Comparison of ENCODE assay signal across 13 cellular contexts in the genomic region with DNA sequence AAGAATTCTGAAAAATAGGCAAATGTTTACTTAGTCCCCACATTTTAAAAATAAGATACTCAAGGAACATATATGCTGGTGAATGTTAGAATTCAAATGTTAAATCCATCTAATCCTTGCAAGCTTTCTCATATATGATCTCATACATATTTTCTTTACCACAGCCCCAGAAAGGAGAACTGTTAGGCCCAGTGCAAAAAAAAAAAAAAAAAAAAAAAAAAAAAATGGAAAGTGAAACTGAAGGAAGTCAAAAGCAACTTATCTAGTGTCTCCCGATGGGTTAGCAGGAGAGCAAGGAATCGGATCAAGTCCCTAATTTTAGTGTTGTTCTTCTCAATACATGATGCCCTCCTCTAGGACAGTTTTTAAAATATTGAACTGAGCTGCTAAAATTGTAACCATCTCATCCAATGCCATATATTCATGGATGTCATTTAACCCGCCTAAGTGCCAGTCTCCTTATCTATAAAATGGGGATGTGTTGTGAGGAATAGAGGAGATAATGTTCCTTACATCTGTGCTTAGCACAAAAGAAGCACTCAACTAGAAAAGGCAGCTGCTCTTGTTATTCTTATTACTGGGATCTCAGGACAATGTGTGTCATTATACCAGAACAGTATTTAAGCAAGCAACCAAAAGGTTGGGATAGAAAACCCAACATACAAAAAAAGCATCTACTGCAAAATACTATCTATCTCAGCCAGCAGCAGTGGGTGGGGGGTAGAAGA.
DNase-seq lines count a peak whose midpoint lies in the region; ATAC-seq and TF ChIP-seq lines count a peak whose summit lies in the region.
"Had no signal": no experiment of that assay in that cellular context is flagged by ENCODE, and none has a peak within 500 bp of the region (broad histone marks: within the 10 kb centered on the region; RNA-seq: fewer than 3 reads in every experiment).

No MANE protein-coding gene starts in this region.

- H3K4me1 Mint-ChIP-seq in chondrocyte (ENCODE audit: low read depth) (peaks cover 34% of the 10 kb centered on the region), mesothelial cell of epicardium (peaks cover 62% of the 10 kb centered on the region)

- H3K27me3 Mint-ChIP-seq in chondrocyte (ENCODE audit: low read depth) (no peaks in the 10 kb centered on the region), mesothelial cell of epicardium (ENCODE audit: low read depth) (no peaks in the 10 kb centered on the region)
- H3K27me3 Mint-ChIP-seq: CD4-positive, alpha-beta T cell had no signal

- H3K27ac Mint-ChIP-seq in chondrocyte (ENCODE audit: unreplicated experiment) (peak overlapping the region; percentile 67), mesothelial cell of epicardium (peak overlapping the region; percentile 76)
- H3K27ac Mint-ChIP-seq: CD4-positive, alpha-beta T cell; stimulated activated naive CD8-positive, alpha-beta T cell treated with anti-CD3 and anti-CD28 coated beads, Interleukin-15, Interleukin-2, amounts not matched to agents 100 ng/mL and 50 ng/mL, for 24 hours had no signal

- H3K36me3 ChIP-seq in A673 (ENCODE audit: insufficient read depth, low read length, poor library complexity, severe bottlenecking): no peaks in the 10 kb centered on the region

- TF ChIP-seq CTCF in chondrocyte (IDR thresholded peaks at IDR 0.05) (no peak), mesothelial cell of epicardium (IDR thresholded peaks at IDR 0.05; ENCODE audit: unreplicated experiment) (no peak), A673 (conservative IDR thresholded peaks at IDR 0.05; ENCODE audit: low read depth, low read length) (no peak)

- BruUV-seq in A673 (replicated peaks; lab: Mats Ljungman, UMichigan): no TSS peak

- H3K4me3 Mint-ChIP-seq in chondrocyte (ENCODE audit: unreplicated experiment) (no peak overlapping the region), mesothelial cell of epicardium (peak overlapping the region; percentile 23)
- H3K4me3 Mint-ChIP-seq: CD4-positive, alpha-beta T cell; stimulated activated naive CD8-positive, alpha-beta T cell treated with anti-CD3 and anti-CD28 coated beads, Interleukin-15, Interleukin-2, amounts not matched to agents 100 ng/mL and 50 ng/mL, for 24 hours had no signal

- no peaks in the 10 kb centered on the region for H3K9me3 Mint-ChIP-seq in chondrocyte (ENCODE audit: low read depth)
- no peaks in the 10 kb centered on the region for H3K9me3 Mint-ChIP-seq in mesothelial cell of epicardium
- H3K9me3 Mint-ChIP-seq: CD4-positive, alpha-beta T cell; stimulated activated naive CD8-positive, alpha-beta T cell treated with anti-CD3 and anti-CD28 coated beads, Interleukin-15, Interleukin-2, amounts not matched to agents 100 ng/mL and 50 ng/mL, for 24 hours had no signal

- CTCF ChIA-PET in A673 (lab: Charles Lee): no interaction called here

- intact Hi-C loops in A673 (cut with micrococcal nuclease; ENCODE audit: unreplicated experiment): no loop called here

- H3K36me3 Mint-ChIP-seq in chondrocyte (ENCODE audit: low read depth): no peaks in the 10 kb centered on the region
- no peaks in the 10 kb centered on the region for H3K36me3 Mint-ChIP-seq in mesothelial cell of epicardium

- POLR2A ChIA-PET in A673 (lab: Charles Lee; ENCODE audit: low non-redundant PET): no interaction called here

- no peak overlapping the region for H3K27ac ChIP-seq in A673 (ENCODE audit: low read depth, low read length, poor library complexity, severe bottlenecking)
- H3K27ac ChIP-seq: skin epidermis had no signal

- no peak overlapping the region for H3K4me3 ChIP-seq in A673 (ENCODE audit: low read depth, low read length, poor library complexity, severe bottlenecking)
- H3K4me3 ChIP-seq: K562, skin epidermis had no signal

- H3K4me1 ChIP-seq in A673 (ENCODE audit: insufficient read depth, low read length, poor library complexity, severe bottlenecking): peaks cover 13% of the 10 kb centered on the region

- H3K9me3 ChIP-seq in A673 (ENCODE audit: low read depth, low read length, poor library complexity, severe bottlenecking): no peaks in the 10 kb centered on the region

- DNase-seq in Daoy (ENCODE audit: low read depth): peak; percentile 6
- DNase-seq in MV-4-11 (lab: John Stamatoyannopoulos, UW): peak; percentile 62
- no peak for DNase-seq in chondrocyte (ENCODE audit: low spot score)
- DNase-seq in mesothelial cell of epicardium (ENCODE audit: low spot score in 2 of 2, unreplicated experiment in 2 of 2): no peak
- DNase-seq in D341Med (ENCODE audit: low spot score): no peak
- DNase-seq in A673 (ENCODE audit: low spot score): no peak
- DNase-seq: CD4-positive, alpha-beta T cell; left ventricle myocardium superior had no signal

- H3K27me3 ChIP-seq in A673 (replicated peaks; ENCODE audit: insufficient read depth, low read depth, low read length, poor library complexity): no peaks in the 10 kb centered on the region

- no peak for ATAC-seq in activated CD4-positive, CD25-positive, alpha-beta regulatory T cell treated with anti-CD3 and anti-CD28 coated beads, Interleukin-2, amount 50 U/mL, for 24 hours
- ATAC-seq in HG03045 (IDR thresholded peaks at IDR 0.05; ENCODE audit: unreplicated experiment): no peak
- ATAC-seq: K562, left ventricle myocardium superior had no signal

Comparison
In these comparisons a context has a peak if more than half of its experiments do, and no peak if none do; other contexts are left out.
1. DNase-seq: peak in Daoy (single experiment) and MV-4-11 (single experiment); none in chondrocyte (single experiment), mesothelial cell of epicardium (0 of 2), D341Med (single experiment) and A673 (single experiment).